14 cellular contexts compared by ENCODE assay signal in genomic region chr22:42922374-42923177, GRCh38.
DNase-seq lines count a peak whose midpoint lies in the region; ATAC-seq and TF ChIP-seq lines count a peak whose summit lies in the region.
"Had no signal": no experiment of that assay in that cellular context is flagged by ENCODE, and none has a peak within 500 bp of the region (broad histone marks: within the 10 kb centered on the region; RNA-seq: fewer than 3 reads in every experiment).

No MANE protein-coding gene starts in this region.

- TF ChIP-seq CTCF in GM12865 (IDR thresholded peaks at IDR 0.05; ENCODE audit: insufficient read depth, low read depth, low read length, missing control alignments): no peak
- no peak for TF ChIP-seq CTCF in smooth muscle cell (IDR thresholded peaks at IDR 0.05; ENCODE audit: borderline replicate concordance, insufficient read depth, poor library complexity, severe bottlenecking)

- H3K4me1 Mint-ChIP-seq in T-helper 17 cell: peaks cover 32% of the 10 kb centered on the region

- peaks cover 83% of the 10 kb centered on the region for H3K79me2 ChIP-seq in smooth muscle cell (ENCODE audit: low read depth)

- DNase-seq in GM12865 (ENCODE audit: low read depth): peak; percentile 20
- no peak for DNase-seq in T-helper 17 cell
- DNase-seq in left ventricle myocardium superior: no peak
- no peak for DNase-seq in smooth muscle cell (lab: John Stamatoyannopoulos, UW; ENCODE audit: unreplicated experiment)
- DNase-seq in DMS53 treated with DMSO at 0.1 percent for 48 hours (lab: John Stamatoyannopoulos, UW; ENCODE audit: unreplicated experiment): no peak
- DNase-seq in activated CD8-positive, alpha-beta memory T cell treated with anti-CD3 and anti-CD28 coated beads, Interleukin-2, amount 50 U/mL, for 4 hours: no peak
- DNase-seq: activated gamma-delta T cell; NCI-H526 treated with DMSO at 0.1 percent for 48 hours; stimulated activated naive CD4-positive, alpha-beta T cell treated with Interleukin-2 at 50 U/mL for 16 hours had no signal

- H3K27ac Mint-ChIP-seq in T-helper 17 cell: peak overlapping the region; percentile 41

- no peak for ATAC-seq in T-helper 17 cell
- ATAC-seq in left ventricle myocardium superior: peak; percentile 25
- no peak for ATAC-seq in HG03159 (IDR thresholded peaks at IDR 0.05; ENCODE audit: unreplicated experiment)
- ATAC-seq in GM18505 (IDR thresholded peaks at IDR 0.05; ENCODE audit: unreplicated experiment): no peak

- H2AFZ ChIP-seq in smooth muscle cell (ENCODE audit: low read depth): no peak overlapping the region

- H3F3A ChIP-seq in smooth muscle cell (ENCODE audit: low read depth): no peaks in the 10 kb centered on the region

- H3K36me3 ChIP-seq in smooth muscle cell (ENCODE audit: low read depth): no peaks in the 10 kb centered on the region

- H3K4me3 ChIP-seq in GM12865 (ENCODE audit: low read depth, low read length) (no peak overlapping the region), smooth muscle cell (no peak overlapping the region)
- H3K4me3 ChIP-seq: skin epidermis had no signal

- intact Hi-C loops in left ventricle myocardium superior (cut with micrococcal nuclease): no loop called here

- H3K27me3 ChIP-seq in smooth muscle cell (ENCODE audit: low read depth): no peaks in the 10 kb centered on the region

- WGBS in smooth muscle cell (ENCODE audit: low lambda C conversion rate): 92% methylated on average over 13 of the region's 13 CpGs

- peaks cover 4% of the 10 kb centered on the region for H3K4me1 ChIP-seq in smooth muscle cell (ENCODE audit: low read depth)

- TF ChIP-seq POLR2A in GM18505 (IDR thresholded peaks at IDR 0.05; ENCODE audit: borderline replicate concordance, extremely low read depth, insufficient read depth, insufficient read length): no peak

- no peak overlapping the region for H3K4me3 Mint-ChIP-seq in T-helper 17 cell

- H3K9me3 ChIP-seq in T-helper 17 cell (ENCODE audit: control insufficient read depth, low read length, poor library complexity, severe bottlenecking) (no peaks in the 10 kb centered on the region), smooth muscle cell (replicated peaks; ENCODE audit: low read depth) (no peaks in the 10 kb centered on the region)

- H3K27ac ChIP-seq in smooth muscle cell (ENCODE audit: low read depth): peak overlapping the region; percentile 84
- H3K27ac ChIP-seq: epithelial cell of prostate, KMS-11 had no signal

- H3K9ac ChIP-seq in smooth muscle cell (ENCODE audit: low read depth): peak overlapping the region; percentile 68
- H3K9ac ChIP-seq: KMS-11 had no signal

- H3K36me3 Mint-ChIP-seq in T-helper 17 cell (ENCODE audit: low read depth): no peaks in the 10 kb centered on the region

- no peaks in the 10 kb centered on the region for H3K27me3 Mint-ChIP-seq in T-helper 17 cell

- H4K20me1 ChIP-seq in smooth muscle cell (ENCODE audit: low read depth): peaks cover 92% of the 10 kb centered on the region

- H3K4me2 ChIP-seq in smooth muscle cell: no peak overlapping the region
- H3K4me2 ChIP-seq: KMS-11 had no signal
